1 cellular context compared by ENCODE assay signal in the genomic region with DNA sequence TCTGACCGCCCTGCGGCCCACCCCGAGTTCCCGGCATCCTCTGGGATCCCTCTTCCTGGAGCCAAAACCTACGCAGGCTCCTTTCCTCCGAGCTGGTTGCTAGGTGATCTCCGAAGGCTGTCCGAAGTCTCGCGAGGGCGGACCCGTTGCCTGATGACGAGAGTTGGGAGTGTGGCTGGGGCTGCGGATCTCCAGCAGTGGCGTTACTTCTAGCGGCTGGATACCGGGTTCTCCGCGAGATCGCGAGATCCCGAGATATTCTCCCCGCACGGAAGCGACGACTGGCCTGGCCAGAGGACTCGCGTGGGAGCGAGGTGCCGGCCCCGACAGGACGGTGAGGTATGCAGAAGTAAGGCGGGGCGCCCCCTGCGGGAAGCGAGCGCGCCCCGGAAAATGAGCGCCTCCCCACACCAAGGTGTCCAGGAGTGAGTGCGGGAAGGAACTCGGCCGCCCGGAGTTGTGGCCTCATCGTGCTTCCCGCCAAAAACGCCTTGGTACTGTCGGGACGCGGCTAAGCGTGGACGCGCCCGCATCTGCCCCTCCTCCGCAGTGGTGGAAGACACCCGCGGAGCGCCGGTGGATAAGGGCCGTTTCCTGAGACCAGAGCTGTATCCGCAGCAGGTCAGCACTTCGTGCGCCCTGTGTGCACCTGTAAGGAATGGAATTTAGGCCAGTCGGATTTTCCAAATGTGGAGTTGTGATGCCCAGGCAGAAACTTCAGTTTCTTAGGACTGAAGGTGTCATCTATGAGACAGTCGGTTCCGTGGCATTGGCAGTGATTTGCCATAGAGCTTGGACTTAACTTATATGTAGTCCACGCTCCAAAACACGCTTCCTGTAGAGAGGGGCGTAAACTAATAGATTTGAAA.
A peak's percentile ranks its signal among the peaks of the same experiment; 100 is the strongest.
TF ChIP-seq lines count a peak whose summit lies in the region.

A gene (plus strand): TSS at position 146 of the 869 bp plus-strand sequence. CDS start 1,426 bp downstream, outside the sequence.

TF ChIP-seq in HEK293, 187 proteins besides CTCF, POLR2A, EP300 and RAD21 (continued from another document):
- TF ChIP-seq IKZF3 (tag by site-specific recombination; IDR thresholded peaks at IDR 0.05), result peak; percentile 91
- TF ChIP-seq, protein P1, sequence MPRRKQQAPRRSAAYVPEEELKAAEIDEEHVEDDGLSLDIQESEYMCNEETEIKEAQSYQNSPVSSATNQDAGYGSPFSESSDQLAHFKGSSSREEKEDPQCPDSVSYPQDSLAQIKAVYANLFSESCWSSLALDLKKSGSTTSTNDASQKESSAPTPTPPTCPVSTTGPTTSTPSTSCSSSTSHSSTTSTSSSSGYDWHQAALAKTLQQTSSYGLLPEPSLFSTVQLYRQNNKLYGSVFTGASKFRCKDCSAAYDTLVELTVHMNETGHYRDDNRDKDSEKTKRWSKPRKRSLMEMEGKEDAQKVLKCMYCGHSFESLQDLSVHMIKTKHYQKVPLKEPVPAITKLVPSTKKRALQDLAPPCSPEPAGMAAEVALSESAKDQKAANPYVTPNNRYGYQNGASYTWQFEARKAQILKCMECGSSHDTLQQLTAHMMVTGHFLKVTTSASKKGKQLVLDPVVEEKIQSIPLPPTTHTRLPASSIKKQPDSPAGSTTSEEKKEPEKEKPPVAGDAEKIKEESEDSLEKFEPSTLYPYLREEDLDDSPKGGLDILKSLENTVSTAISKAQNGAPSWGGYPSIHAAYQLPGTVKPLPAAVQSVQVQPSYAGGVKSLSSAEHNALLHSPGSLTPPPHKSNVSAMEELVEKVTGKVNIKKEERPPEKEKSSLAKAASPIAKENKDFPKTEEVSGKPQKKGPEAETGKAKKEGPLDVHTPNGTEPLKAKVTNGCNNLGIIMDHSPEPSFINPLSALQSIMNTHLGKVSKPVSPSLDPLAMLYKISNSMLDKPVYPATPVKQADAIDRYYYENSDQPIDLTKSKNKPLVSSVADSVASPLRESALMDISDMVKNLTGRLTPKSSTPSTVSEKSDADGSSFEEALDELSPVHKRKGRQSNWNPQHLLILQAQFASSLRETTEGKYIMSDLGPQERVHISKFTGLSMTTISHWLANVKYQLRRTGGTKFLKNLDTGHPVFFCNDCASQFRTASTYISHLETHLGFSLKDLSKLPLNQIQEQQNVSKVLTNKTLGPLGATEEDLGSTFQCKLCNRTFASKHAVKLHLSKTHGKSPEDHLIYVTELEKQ (tag by site-specific recombination; IDR thresholded peaks at IDR 0.05; ENCODE audit: borderline replicate concordance), result 0 out of 2 replicates have a peak, but pooled peaks have one; percentile 7
- peak; percentile 99 for TF ChIP-seq ZFP37 (tag by site-specific recombination; IDR thresholded peaks at IDR 0.05)
- TF ChIP-seq, protein P2, sequence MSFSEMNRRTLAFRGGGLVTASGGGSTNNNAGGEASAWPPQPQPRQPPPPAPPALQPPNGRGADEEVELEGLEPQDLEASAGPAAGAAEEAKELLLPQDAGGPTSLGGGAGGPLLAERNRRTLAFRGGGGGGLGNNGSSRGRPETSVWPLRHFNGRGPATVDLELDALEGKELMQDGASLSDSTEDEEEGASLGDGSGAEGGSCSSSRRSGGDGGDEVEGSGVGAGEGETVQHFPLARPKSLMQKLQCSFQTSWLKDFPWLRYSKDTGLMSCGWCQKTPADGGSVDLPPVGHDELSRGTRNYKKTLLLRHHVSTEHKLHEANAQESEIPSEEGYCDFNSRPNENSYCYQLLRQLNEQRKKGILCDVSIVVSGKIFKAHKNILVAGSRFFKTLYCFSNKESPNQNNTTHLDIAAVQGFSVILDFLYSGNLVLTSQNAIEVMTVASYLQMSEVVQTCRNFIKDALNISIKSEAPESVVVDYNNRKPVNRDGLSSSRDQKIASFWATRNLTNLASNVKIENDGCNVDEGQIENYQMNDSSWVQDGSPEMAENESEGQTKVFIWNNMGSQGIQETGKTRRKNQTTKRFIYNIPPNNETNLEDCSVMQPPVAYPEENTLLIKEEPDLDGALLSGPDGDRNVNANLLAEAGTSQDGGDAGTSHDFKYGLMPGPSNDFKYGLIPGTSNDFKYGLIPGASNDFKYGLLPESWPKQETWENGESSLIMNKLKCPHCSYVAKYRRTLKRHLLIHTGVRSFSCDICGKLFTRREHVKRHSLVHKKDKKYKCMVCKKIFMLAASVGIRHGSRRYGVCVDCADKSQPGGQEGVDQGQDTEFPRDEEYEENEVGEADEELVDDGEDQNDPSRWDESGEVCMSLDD (tag by site-specific recombination; IDR thresholded peaks at IDR 0.05), result peak; percentile 90
- TF ChIP-seq ZNF341 (tag by site-specific recombination; IDR thresholded peaks at IDR 0.05; ENCODE audit: low read depth), result peak; percentile 90
- peak; percentile 73; the same call in 1 of the 2 replicates for TF ChIP-seq ZNF324 (tag by site-specific recombination; IDR thresholded peaks at IDR 0.05)
- TF ChIP-seq SCRT2 (tag by site-specific recombination; IDR thresholded peaks at IDR 0.05), result peak; percentile 54
- TF ChIP-seq ZNF561 (tag by site-specific recombination; IDR thresholded peaks at IDR 0.05; ENCODE audit: borderline replicate concordance), result peak; percentile 73; the same call in 1 of the 2 replicates
